ENCODE assay signal across 1 cellular context in genomic region chr7:101620991-101621390, GRCh38.
TF ChIP-seq lines count a peak whose summit lies in the region.

No MANE protein-coding gene starts in this region.

TF ChIP-seq in H1, 55 proteins besides CTCF, POLR2A, EP300 and RAD21:
- TF ChIP-seq POLR2AphosphoS5 (IDR thresholded peaks at IDR 0.05; ENCODE audit: low read depth, low read length): no peak
- no peak for TF ChIP-seq EZH2 (IDR thresholded peaks at IDR 0.05; ENCODE audit: low read depth, low read length, severe bottlenecking)
- TF ChIP-seq USF2 (IDR thresholded peaks at IDR 0.05; ENCODE audit: low read length): no peak
- no peak for TF ChIP-seq BRCA1 (IDR thresholded peaks at IDR 0.05; ENCODE audit: low read depth, low read length)
- TF ChIP-seq CBX5 (IDR thresholded peaks at IDR 0.05; ENCODE audit: low read depth, low read length): no peak
- TF ChIP-seq TEAD4 (IDR thresholded peaks at IDR 0.05; ENCODE audit: low read depth, low read length): no peak
- TF ChIP-seq TAF1 (IDR thresholded peaks at IDR 0.05; ENCODE audit: low read depth, low read length): no peak
- TF ChIP-seq FOSL1 (IDR thresholded peaks at IDR 0.05; ENCODE audit: insufficient read depth, low read depth, low read length): no peak
